Comparison of ENCODE assay signal across 8 cellular contexts in genomic region chr21:14523234-14523633, GRCh38. TPM values are rescaled to one million over a fixed set of nuclear protein-coding genes. Genes with fewer than 3 reads are reported as not detected.
DNase-seq lines count a peak whose midpoint lies in the region; ATAC-seq and TF ChIP-seq lines count a peak whose summit lies in the region.

No MANE protein-coding gene starts in this region.

- peak; percentile 90 for ATAC-seq in GM19395 (IDR thresholded peaks at IDR 0.05; ENCODE audit: unreplicated experiment)
- ATAC-seq in HG03378 (IDR thresholded peaks at IDR 0.05; ENCODE audit: unreplicated experiment) = peak; percentile 94

- H3K27me3 Mint-ChIP-seq in CD14-positive monocyte (ENCODE audit: low read depth in 3 of 3) = peaks cover 0 to 1% (median 0%) of the 10 kb centered on the region in 3 donors
- no peaks in the 10 kb centered on the region for H3K27me3 Mint-ChIP-seq in activated T-cell treated with anti-CD3 and anti-CD28 coated beads, Interleukin-2, amount 50 U/mL, for 24 hours

- H3K4me1 Mint-ChIP-seq in CD14-positive monocyte = peaks cover 74% of the 10 kb centered on the region
- H3K4me1 Mint-ChIP-seq in activated T-cell treated with anti-CD3 and anti-CD28 coated beads, Interleukin-2, amount 50 U/mL, for 24 hours (ENCODE audit: low read depth) = peaks cover 72% of the 10 kb centered on the region

- no peaks in the 10 kb centered on the region for H3K36me3 ChIP-seq in brain microvascular endothelial cell (replicated peaks)

- H3K9me3 Mint-ChIP-seq in CD14-positive monocyte = no peaks in the 10 kb centered on the region
- no peaks in the 10 kb centered on the region for H3K9me3 Mint-ChIP-seq in activated T-cell treated with anti-CD3 and anti-CD28 coated beads, Interleukin-2, amount 50 U/mL, for 24 hours

- intact Hi-C loops in CD14-positive monocyte (cut with micrococcal nuclease) = loop anchor here in 1 of 2 donors (5.0 to 10.0 kb wide), 3 partner anchors 72 to 342 kb away; no protein-coding TSS in a partner anchor

- H3K27ac ChIP-seq in brain microvascular endothelial cell = no peak overlapping the region

- DNase-seq in CD14-positive monocyte (ENCODE audit: low spot score) = peak; percentile 49
- DNase-seq in activated T-cell treated with anti-CD3 and anti-CD28 coated beads, Interleukin-2, amount 50 U/mL, for 24 hours = peak; percentile 64
- peak; percentile 29 to 30 for DNase-seq in stimulated activated CD4-positive, alpha-beta T cell treated with anti-CD3 and anti-CD28 coated beads, Interleukin-1b, Interleukin-23, amount 100 ng/mL, for 4 hours (ENCODE audit: low read depth in 2 of 2)
- DNase-seq in NCI-H446 (lab: John Stamatoyannopoulos, UW) = no peak
- DNase-seq in NCI-H526 (lab: John Stamatoyannopoulos, UW) = no peak
- DNase-seq in brain microvascular endothelial cell = no peak

- no peaks in the 10 kb centered on the region for H3K27me3 ChIP-seq in brain microvascular endothelial cell (replicated peaks)

- H3K4me3 Mint-ChIP-seq in CD14-positive monocyte = peak overlapping the region; percentile 86 to 96
- peak overlapping the region; percentile 58 for H3K4me3 Mint-ChIP-seq in activated T-cell treated with anti-CD3 and anti-CD28 coated beads, Interleukin-2, amount 50 U/mL, for 24 hours

- in situ Hi-C loops in brain microvascular endothelial cell (cut with HindIII; ENCODE audit: low pct_ligation_motif_present, low sequenced_read_pairs) = no loop called here

- TF ChIP-seq CTCF in CD14-positive monocyte (IDR thresholded peaks at IDR 0.05) (no peak), brain microvascular endothelial cell (IDR thresholded peaks at IDR 0.05; ENCODE audit: low read depth, low read length, missing control alignments) (no peak)

- peak overlapping the region; percentile 92 to 98 (median 96) for H3K27ac Mint-ChIP-seq in CD14-positive monocyte
- H3K27ac Mint-ChIP-seq in activated T-cell treated with anti-CD3 and anti-CD28 coated beads, Interleukin-2, amount 50 U/mL, for 24 hours = peak overlapping the region; percentile 94

- peaks cover 16 to 27% of the 10 kb centered on the region in 2 donors for H3K36me3 Mint-ChIP-seq in CD14-positive monocyte
- H3K36me3 Mint-ChIP-seq in activated T-cell treated with anti-CD3 and anti-CD28 coated beads, Interleukin-2, amount 50 U/mL, for 24 hours (ENCODE audit: low read depth) = peaks cover 58% of the 10 kb centered on the region

- no peak overlapping the region for H3K4me3 ChIP-seq in brain microvascular endothelial cell (ENCODE audit: low read depth, low read length)

RNA-seq across cellular contexts. Expression of gene SAMSN1, which starts 22.9 kb away (rescaled TPM):
- polyA plus RNA-seq in CD14-positive monocyte = 10 to 100 TPM; 31.0 to 38.6 TPM

Comparison
In these comparisons a context has a peak if more than half of its experiments do, and no peak if none do; other contexts are left out.
1. DNase-seq: peak in CD14-positive monocyte (single experiment), activated T-cell treated with anti-CD3 and anti-CD28 coated beads, Interleukin-2, amount 50 U/mL, for 24 hours (single experiment) and stimulated activated CD4-positive, alpha-beta T cell treated with anti-CD3 and anti-CD28 coated beads, Interleukin-1b, Interleukin-23, amount 100 ng/mL, for 4 hours (2 of 2); none in NCI-H446 (0 of 2), NCI-H526 (0 of 2) and brain microvascular endothelial cell (single experiment).